In genomic region chr2:72166281-72166680, GRCh38 we compare ENCODE assay signal across 1 cellular context.
A peak's percentile ranks its signal among the peaks of the same experiment; 100 is the strongest.
TF ChIP-seq lines count a peak whose summit lies in the region.

No MANE protein-coding gene starts in this region.

TF ChIP-seq in IMR-90, 13 proteins besides CTCF, POLR2A, EP300 and RAD21:
- TF ChIP-seq CHD1 (IDR thresholded peaks at IDR 0.05; ENCODE audit: low read depth, low read length) (no peak), CEBPB (IDR thresholded peaks at IDR 0.05; ENCODE audit: low read depth, low read length) (peak; percentile 39; the same call in 1 of the 2 replicates)
